Comparison of ENCODE assay signal across 15 cellular contexts in genomic region chr9:108351571-108351970, GRCh38.
A peak's percentile ranks its signal among the peaks of the same experiment; 100 is the strongest.
DNase-seq lines count a peak whose midpoint lies in the region; ATAC-seq and TF ChIP-seq lines count a peak whose summit lies in the region.
"Had no signal": no experiment of that assay in that cellular context is flagged by ENCODE, and none has a peak within 500 bp of the region (broad histone marks: within the 10 kb centered on the region; RNA-seq: fewer than 3 reads in every experiment).

No MANE protein-coding gene starts in this region.

- TF ChIP-seq CTCF in RWPE2 (IDR thresholded peaks at IDR 0.05; ENCODE audit: poor library complexity, severe bottlenecking): no peak
- no peak for TF ChIP-seq CTCF in esophagus squamous epithelium (IDR thresholded peaks at IDR 0.05)
- no peak for TF ChIP-seq CTCF in prostate gland (IDR thresholded peaks at IDR 0.05)

- DNase-seq in HPDE6-E6E7 (ENCODE audit: extremely low spot score) (peak; percentile 17), RWPE2 (ENCODE audit: low spot score) (no peak), esophagus squamous epithelium (lab: John Stamatoyannopoulos, UW) (no peak), prostate gland (ENCODE audit: low spot score) (peak; percentile 47), HuH-7.5 (ENCODE audit: low spot score) (no peak), GM03348 (ENCODE audit: low spot score) (no peak), erythroblast (lab: John Stamatoyannopoulos, UW) (no peak), NCI-H510A (lab: John Stamatoyannopoulos, UW) (no peak)
- DNase-seq: BE2C; CD8-positive, alpha-beta T cell; COR-L47; DND-41; GDM1; H7 had no signal

- H3K27ac ChIP-seq in RWPE2 (ENCODE audit: poor library complexity, severe bottlenecking) (no peak overlapping the region), esophagus squamous epithelium (peak overlapping the region; percentile 68 to 87 (median 78)), prostate gland (peak overlapping the region; percentile 9 to 14)
- H3K27ac ChIP-seq: A549 had no signal

- TF ChIP-seq POLR2A in esophagus squamous epithelium (IDR thresholded peaks at IDR 0.05): no peak
- no peak for TF ChIP-seq POLR2A in prostate gland (IDR thresholded peaks at IDR 0.05)
- TF ChIP-seq POLR2A in erythroblast (IDR thresholded peaks at IDR 0.05; ENCODE audit: low read length): no peak

- ATAC-seq in RWPE2 (ENCODE audit: low read depth): peak; percentile 27; the same call in 1 of the 3 replicates
- ATAC-seq: A549; CD8-positive, alpha-beta T cell had no signal

- no peaks in the 10 kb centered on the region for H3K9me3 ChIP-seq in RWPE2 (ENCODE audit: severe bottlenecking)
- H3K9me3 ChIP-seq in esophagus squamous epithelium: no peaks in the 10 kb centered on the region
- no peaks in the 10 kb centered on the region for H3K9me3 ChIP-seq in prostate gland
- H3K9me3 ChIP-seq: A549, BE2C had no signal

- H3K4me3 ChIP-seq in RWPE2 (ENCODE audit: severe bottlenecking) (no peak overlapping the region), esophagus squamous epithelium (no peak overlapping the region), prostate gland (no peak overlapping the region)
- H3K4me3 ChIP-seq: A549 had no signal

- H3K4me1 ChIP-seq in RWPE2 (ENCODE audit: insufficient read depth, poor library complexity, severe bottlenecking) (peaks cover 5% of the 10 kb centered on the region), esophagus squamous epithelium (peaks cover 0 to 23% (median 0%) of the 10 kb centered on the region in 3 donors), prostate gland (replicated peaks) (no peaks in the 10 kb centered on the region)
- H3K4me1 ChIP-seq: A549, BE2C had no signal

- no peaks in the 10 kb centered on the region for H3K27me3 ChIP-seq in RWPE2 (ENCODE audit: insufficient read depth, poor library complexity, severe bottlenecking)
- no peaks in the 10 kb centered on the region for H3K27me3 ChIP-seq in esophagus squamous epithelium
- no peaks in the 10 kb centered on the region for H3K27me3 ChIP-seq in prostate gland (replicated peaks; ENCODE audit: insufficient read depth)
- H3K27me3 ChIP-seq: BE2C had no signal

- 29 to 59% methylated on average over 5 of the region's 5 CpGs for WGBS in esophagus squamous epithelium, 2 donors
- WGBS in prostate gland: 46% methylated on average over 5 of the region's 5 CpGs

- intact Hi-C loops in esophagus squamous epithelium (cut with DNase I) (no loop called here), prostate gland (cut with DNase I) (no loop called here)

- no peaks in the 10 kb centered on the region for H3K36me3 ChIP-seq in RWPE2 (ENCODE audit: low read depth)
- H3K36me3 ChIP-seq in esophagus squamous epithelium: no peaks in the 10 kb centered on the region
- H3K36me3 ChIP-seq in prostate gland: no peaks in the 10 kb centered on the region
- H3K36me3 ChIP-seq: BE2C had no signal

Comparison
In these comparisons a context has a peak if more than half of its experiments do, and no peak if none do; other contexts are left out.
1. DNase-seq: peak in HPDE6-E6E7 (single experiment) and prostate gland (single experiment); none in RWPE2 (single experiment), esophagus squamous epithelium (single experiment), HuH-7.5 (single experiment), GM03348 (single experiment), erythroblast (0 of 2) and NCI-H510A (single experiment).